In genomic region chr1:162857850-162858249, GRCh38 we compare ENCODE assay signal across 22 cellular contexts. TPM values are rescaled to one million over a fixed set of nuclear protein-coding genes. Genes with fewer than 3 reads are reported as not detected.
DNase-seq lines count a peak whose midpoint lies in the region; ATAC-seq and TF ChIP-seq lines count a peak whose summit lies in the region.
"Had no signal": no experiment of that assay in that cellular context is flagged by ENCODE, and none has a peak within 500 bp of the region (broad histone marks: within the 10 kb centered on the region; RNA-seq: fewer than 3 reads in every experiment).

No MANE protein-coding gene starts in this region.

- H4K5ac ChIP-seq in IMR-90 (ENCODE audit: low read depth, low read length): no peak overlapping the region

- TF ChIP-seq POLR2A in IMR-90 (IDR thresholded peaks at IDR 0.05; ENCODE audit: low read depth, low read length) (no peak), heart left ventricle (IDR thresholded peaks at IDR 0.05) (no peak)

- DNase-seq in IMR-90 (peak; percentile 49), brain microvascular endothelial cell (no peak), glomerular visceral epithelial cell (ENCODE audit: extremely low spot score) (peak; percentile 8), MG63 (no peak), Right ventricle myocardium inferior (ENCODE audit: missing footprints) (no peak), heart left ventricle (no peak), Right ventricle myocardium superior (no peak)
- DNase-seq: activated CD4-positive, alpha-beta memory T cell treated with anti-CD3 and anti-CD28 coated beads, Interleukin-2, amount 10 ng/mL, durations not matched to agents 7 days and 5 days; activated naive CD4-positive, alpha-beta T cell treated with anti-CD3 and anti-CD28 coated beads, Interleukin-2, amount 50 U/mL, for 16 hours; activated T-cell treated with anti-CD3 and anti-CD28 coated beads, Interleukin-2, amount 50 U/mL, for 4 hours; CD4-positive, CD25-positive, alpha-beta regulatory T cell; left colon; NCI-H2029; retina; SHP77 treated with DMSO at 0.1 percent for 48 hours; T-helper 17 cell; thyroid gland; WERI-Rb-1 had no signal

- H2BK15ac ChIP-seq in IMR-90 (ENCODE audit: low read depth, low read length): no peak overlapping the region

- BruUV-seq in IMR-90 (replicated peaks; lab: Mats Ljungman, UMichigan): no TSS peak

- no peak for TF ChIP-seq CTCF in IMR-90 (conservative IDR thresholded peaks at IDR 0.05; ENCODE audit: low read depth, low read length)
- no peak for TF ChIP-seq CTCF in brain microvascular endothelial cell (IDR thresholded peaks at IDR 0.05; ENCODE audit: low read depth, low read length, missing control alignments)
- no peak for TF ChIP-seq CTCF in heart left ventricle (IDR thresholded peaks at IDR 0.05)

- no peak overlapping the region for H2AK5ac ChIP-seq in IMR-90 (ENCODE audit: low read depth, low read length)

- H3K36me3 ChIP-seq in ACC112 (ENCODE audit: insufficient read depth, low read length) (no peaks in the 10 kb centered on the region), IMR-90 (ENCODE audit: control insufficient read depth, insufficient read depth, low read length) (no peaks in the 10 kb centered on the region), brain microvascular endothelial cell (replicated peaks) (no peaks in the 10 kb centered on the region), MG63 (no peaks in the 10 kb centered on the region), heart left ventricle (no peaks in the 10 kb centered on the region)
- H3K36me3 ChIP-seq: thyroid gland, WERI-Rb-1 had no signal

- H2BK5ac ChIP-seq in IMR-90 (ENCODE audit: low read depth, low read length, poor library complexity, severe bottlenecking): no peak overlapping the region

- H3K4ac ChIP-seq in IMR-90 (ENCODE audit: low read depth, low read length): peak overlapping the region; percentile 10; the same call in 1 of the 2 replicates

- intact Hi-C loops in IMR-90 (cut with micrococcal nuclease): no loop called here
- intact Hi-C loops in Right ventricle myocardium inferior (cut with DNase I): no loop called here
- intact Hi-C loops in heart left ventricle (cut with DNase I): loop anchor here in 1 of 10 donors (5.0 kb wide), 2 partner anchors 209 to 319 kb away; partner anchors contain the start of gene RGS4
- intact Hi-C loops in Right ventricle myocardium superior (cut with DNase I): loop anchor here (10.0 kb wide), 1 partner anchor 207 kb away; the partner anchor contains the start of gene RGS4

- H3K4me2 ChIP-seq in IMR-90 (ENCODE audit: low read depth, low read length): no peak overlapping the region

- POLR2A ChIA-PET in IMR-90 (lab: Charles Lee; ENCODE audit: unreplicated experiment): no interaction called here

- in situ Hi-C loops in IMR-90 (cut with MboI; ENCODE audit: low sequenced_read_pairs): loop anchor here (5.0 kb wide), 1 partner anchor 319 kb away; no protein-coding TSS in a partner anchor
- in situ Hi-C loops in brain microvascular endothelial cell (cut with HindIII; ENCODE audit: low pct_ligation_motif_present, low sequenced_read_pairs): loop anchor here (25.0 kb wide), 1 partner anchor 454 kb away; the partner anchor contains the start of gene NUF2

- no peaks in the 10 kb centered on the region for H3K9me3 ChIP-seq in IMR-90 (ENCODE audit: control insufficient read depth, insufficient read depth, low read length)
- no peaks in the 10 kb centered on the region for H3K9me3 ChIP-seq in MG63
- H3K9me3 ChIP-seq in heart left ventricle: no peaks in the 10 kb centered on the region
- H3K9me3 ChIP-seq: thyroid gland had no signal

- no peak overlapping the region for H3K56ac ChIP-seq in IMR-90 (ENCODE audit: extremely low read depth, insufficient read depth, low read length)

- no peaks in the 10 kb centered on the region for H3K79me1 ChIP-seq in IMR-90 (ENCODE audit: low read depth in 1 of 2, low read length in 2 of 2)

- no peak overlapping the region for H3K14ac ChIP-seq in IMR-90 (replicated peaks; ENCODE audit: low read depth, low read length)

- peak overlapping the region; percentile 98 for H3K27ac ChIP-seq in ACC112 (ENCODE audit: low read depth, low read length)
- no peak overlapping the region for H3K27ac ChIP-seq in IMR-90 (ENCODE audit: insufficient read depth, low read length)
- H3K27ac ChIP-seq in brain microvascular endothelial cell: peak overlapping the region; percentile 99
- H3K27ac ChIP-seq in heart left ventricle: no peak overlapping the region
- H3K27ac ChIP-seq: thyroid gland, WERI-Rb-1 had no signal

- H4K8ac ChIP-seq in IMR-90 (ENCODE audit: low read depth in 2 of 2, low read length in 2 of 2): 0 out of 4 replicates have a peak overlapping the region, but pooled peaks of 1 of the 2 experiments have one; percentile 6

- H3K4me1 ChIP-seq in ACC112 (ENCODE audit: control insufficient read depth, insufficient read depth, low read length, unreplicated experiment) (peaks cover 55% of the 10 kb centered on the region), IMR-90 (ENCODE audit: control insufficient read depth, insufficient read depth, low read length) (peaks cover 5% of the 10 kb centered on the region; the same call in 1 of the 2 replicates), heart left ventricle (peaks cover 0 to 16% (median 0%) of the 10 kb centered on the region in 12 donors)

- H2BK120ac ChIP-seq in IMR-90 (ENCODE audit: low read depth, low read length): peak overlapping the region; percentile 63; the same call in 1 of the 2 replicates

- TF ChIP-seq RAD21 in IMR-90 (IDR thresholded peaks at IDR 0.05; ENCODE audit: low read length): no peak

- H3K9me1 ChIP-seq in IMR-90 (ENCODE audit: insufficient read depth, low read length): no peaks in the 10 kb centered on the region

- no peak overlapping the region for H2AFZ ChIP-seq in ACC112 (ENCODE audit: low read length, unreplicated experiment)
- no peak overlapping the region for H2AFZ ChIP-seq in IMR-90 (replicated peaks; ENCODE audit: low read length, poor library complexity)

- H3K4me3 ChIP-seq in ACC112 (ENCODE audit: low read depth, low read length) (peak overlapping the region; percentile 14; the same call in 1 of the 2 replicates), IMR-90 (ENCODE audit: insufficient read depth, low read depth, low read length) (no peak overlapping the region), brain microvascular endothelial cell (ENCODE audit: low read depth, low read length) (no peak overlapping the region), MG63 (no peak overlapping the region), heart left ventricle (no peak overlapping the region)
- H3K4me3 ChIP-seq: thyroid gland had no signal

- H3K27me3 ChIP-seq in ACC112 (ENCODE audit: insufficient read depth, low read length) (no peaks in the 10 kb centered on the region), IMR-90 (ENCODE audit: control insufficient read depth, insufficient read depth, low read length) (no peaks in the 10 kb centered on the region), brain microvascular endothelial cell (replicated peaks) (no peaks in the 10 kb centered on the region), MG63 (no peaks in the 10 kb centered on the region), heart left ventricle (no peaks in the 10 kb centered on the region)
- H3K27me3 ChIP-seq: thyroid gland had no signal

- H3K79me2 ChIP-seq in ACC112 (ENCODE audit: control insufficient read depth, insufficient read depth, low read length, unreplicated experiment): no peaks in the 10 kb centered on the region

- H2AK9ac ChIP-seq in IMR-90 (replicated peaks; ENCODE audit: low read depth, low read length, poor library complexity): no peak overlapping the region

- no peak overlapping the region for H3K9ac ChIP-seq in IMR-90 (ENCODE audit: low read depth, low read length)

- peak overlapping the region; percentile 41; the same call in 1 of the 2 replicates for H3K18ac ChIP-seq in IMR-90 (ENCODE audit: low read depth, low read length)

- peak overlapping the region; percentile 40; the same call in 1 of the 2 replicates for H3K23ac ChIP-seq in IMR-90 (ENCODE audit: low read depth, low read length)

- dilution Hi-C loops in IMR-90 (cut with HindIII; ENCODE audit: low sequenced_read_pairs, unreplicated experiment): loop anchor here (25.0 kb wide), 2 partner anchors 204 to 454 kb away; partner anchors contain the start of genes NUF2 and RGS4

- H4K20me1 ChIP-seq in IMR-90 (ENCODE audit: insufficient read depth, low read length): no peaks in the 10 kb centered on the region

- no peak overlapping the region for H4K91ac ChIP-seq in IMR-90 (ENCODE audit: insufficient read depth, low read depth, low read length)

- CTCF ChIA-PET in IMR-90 (lab: Yijun Ruan, JAX): interaction anchor here (0.7 to 1.6 kb wide), 3 partner anchors 10 to 318 kb away, joined by 3 to 6 read pairs (median 3); no protein-coding TSS in a partner anchor

- peak overlapping the region; percentile 9; the same call in 1 of the 2 replicates for H2BK20ac ChIP-seq in IMR-90 (ENCODE audit: low read depth, low read length)

- ATAC-seq in IMR-90 (ENCODE audit: low read depth): no peak
- no peak for ATAC-seq in Right ventricle myocardium inferior
- ATAC-seq in heart left ventricle: no peak
- no peak for ATAC-seq in Right ventricle myocardium superior (ENCODE audit: poor library complexity)
- ATAC-seq: activated T-cell treated with anti-CD3 and anti-CD28 coated beads, Interleukin-2, amount 50 U/mL, for 4 hours; left colon; stimulated activated memory B cell treated with anti-CD40 and anti-IgM and Interleukin-4, amounts not matched to agents 10 μg/mL and 1 μg/mL and 100 μg/mL, for 72 hours; T-helper 17 cell had no signal

TF ChIP-seq in IMR-90, 13 proteins besides CTCF, POLR2A, EP300 and RAD21 (continues in another document):
- no peak for TF ChIP-seq RCOR1 (IDR thresholded peaks at IDR 0.05; ENCODE audit: insufficient replicate concordance, low read length)
- TF ChIP-seq MAZ (IDR thresholded peaks at IDR 0.05; ENCODE audit: borderline replicate concordance, low read depth, low read length): no peak
- TF ChIP-seq CEBPB (IDR thresholded peaks at IDR 0.05; ENCODE audit: low read depth, low read length): no peak
- TF ChIP-seq RFX5 (IDR thresholded peaks at IDR 0.05; ENCODE audit: low read depth, low read length): no peak
- TF ChIP-seq FOS (IDR thresholded peaks at IDR 0.05; ENCODE audit: low read depth, low read length): no peak
- TF ChIP-seq MAFK (IDR thresholded peaks at IDR 0.05; ENCODE audit: low read depth, low read length): no peak
- no peak for TF ChIP-seq NFE2L2 (IDR thresholded peaks at IDR 0.05; ENCODE audit: low read depth, low read length)

RNA-seq across cellular contexts. Expression of gene CCDC190, which starts 3.1 kb away (rescaled TPM):
- total RNA-seq in IMR-90 (2012; rRNA removed) (0.28 and 0.36 TPM in 2 replicates), Right ventricle myocardium inferior (0.35 TPM), heart left ventricle (1 to 10 TPM in 1 of 9 donors, under 1 TPM in 5, not detected in 3; 0.24 to 1.2 (median 0.39) TPM), Right ventricle myocardium superior (0.27 TPM)
- polyA plus RNA-seq in IMR-90 (2012; rRNA removed) (0.10 and 0.37 TPM in 2 replicates), heart left ventricle (under 1 TPM; 0.06 to 0.11 TPM)
- polyA plus RNA-seq in IMR-90 (2012; cell fraction: cytosol; rRNA removed): 0.03 TPM in 1 of 2 replicates, not detected in the other
- 0.07 and 0.25 TPM in 2 replicates for polyA plus RNA-seq in IMR-90 (2012; cell fraction: nucleus; rRNA removed; ENCODE audit: low replicate concordance)
- total RNA-seq in MG63 (2014; rRNA removed; shearing (Covaris generic); ENCODE audit: low replicate concordance): not detected in 2 replicates
- total RNA-seq: activated CD4-positive, alpha-beta memory T cell treated with anti-CD3 and anti-CD28 coated beads, Interleukin-2, amount 10 ng/mL, durations not matched to agents 7 days and 5 days; activated T-cell treated with anti-CD3 and anti-CD28 coated beads, Interleukin-2, amount 50 U/mL, for 4 hours; CD4-positive, CD25-positive, alpha-beta regulatory T cell; left colon; NCI-H460; neural crest cell; T-helper 17 cell had no signal
- polyA plus RNA-seq: CD4-positive, CD25-positive, alpha-beta regulatory T cell had no signal

Comparison
In these comparisons a context has a peak if more than half of its experiments do, and no peak if none do; other contexts are left out.
1. H3K27ac ChIP-seq: peak in ACC112 (single experiment) and brain microvascular endothelial cell (single experiment); none in IMR-90 (single experiment) and heart left ventricle (0 of 12).
2. DNase-seq: peak in IMR-90 (single experiment) and glomerular visceral epithelial cell (single experiment); none in brain microvascular endothelial cell (single experiment), MG63 (single experiment), Right ventricle myocardium inferior (single experiment), heart left ventricle (0 of 5) and Right ventricle myocardium superior (single experiment).